22 cellular contexts compared by ENCODE assay signal in genomic region chr3:154728285-154728684, GRCh38.
DNase-seq lines count a peak whose midpoint lies in the region; ATAC-seq and TF ChIP-seq lines count a peak whose summit lies in the region.
"Had no signal": no experiment of that assay in that cellular context is flagged by ENCODE, and none has a peak within 500 bp of the region (broad histone marks: within the 10 kb centered on the region; RNA-seq: fewer than 3 reads in every experiment).

No MANE protein-coding gene starts in this region.

- no peak overlapping the region for H3K4me3 ChIP-seq in OCI-LY3 (ENCODE audit: low read length)
- no peak overlapping the region for H3K4me3 ChIP-seq in coronary artery
- H3K4me3 ChIP-seq: BLaER1 treated with 17β-estradiol and CSF1 and Interleukin-3, amounts not matched to agents 10 nM and 100 nM; GM12878; GM23338 had no signal

- H3K9me3 ChIP-seq in OCI-LY3 (ENCODE audit: insufficient read depth, low read length): peaks cover 6% of the 10 kb centered on the region; the same call in 1 of the 2 replicates
- H3K9me3 ChIP-seq: BLaER1 treated with 17β-estradiol and CSF1 and Interleukin-3, amounts not matched to agents 10 nM and 100 nM had no signal

- H3K27me3 Mint-ChIP-seq in stimulated activated naive B cell treated with anti-CD40 and anti-IgM and Interleukin-4, amounts not matched to agents 10 μg/mL and 1 μg/mL and 100 μg/mL, for 72 hours: peaks cover 0 to 5% of the 10 kb centered on the region in 2 donors
- H3K27me3 Mint-ChIP-seq: B cell; CD4-positive, CD25-positive, alpha-beta regulatory T cell; CD8-positive, alpha-beta memory T cell had no signal

- peak; percentile 63 to 68 for ATAC-seq in stimulated activated naive B cell treated with anti-CD40 and anti-IgM and Interleukin-4, amounts not matched to agents 10 μg/mL and 1 μg/mL and 100 μg/mL, for 72 hours (replicated peaks)
- no peak for ATAC-seq in HG03025 (IDR thresholded peaks at IDR 0.05; ENCODE audit: low FRiP score, unreplicated experiment)
- ATAC-seq: GM12878, GM23338 had no signal

- H2AFZ ChIP-seq in OCI-LY3 (ENCODE audit: low read depth, low read length): no peak overlapping the region
- H2AFZ ChIP-seq: GM23338 had no signal

- no peaks in the 10 kb centered on the region for H3K36me3 ChIP-seq in OCI-LY3 (replicated peaks; ENCODE audit: low read depth, low read length)
- H3K36me3 ChIP-seq: BLaER1 treated with 17β-estradiol and CSF1 and Interleukin-3, amounts not matched to agents 10 nM and 100 nM had no signal

- no peak overlapping the region for H3K4me3 Mint-ChIP-seq in stimulated activated naive B cell treated with anti-CD40 and anti-IgM and Interleukin-4, amounts not matched to agents 10 μg/mL and 1 μg/mL and 100 μg/mL, for 72 hours
- H3K4me3 Mint-ChIP-seq: B cell; CD4-positive, CD25-positive, alpha-beta regulatory T cell; CD8-positive, alpha-beta memory T cell; GM23338 had no signal

- no peak overlapping the region for H3K9ac ChIP-seq in OCI-LY3 (ENCODE audit: low read length)
- H3K9ac ChIP-seq: BLaER1 treated with 17β-estradiol and CSF1 and Interleukin-3, amounts not matched to agents 10 nM and 100 nM had no signal

- H3K36me3 Mint-ChIP-seq in stimulated activated naive B cell treated with anti-CD40 and anti-IgM and Interleukin-4, amounts not matched to agents 10 μg/mL and 1 μg/mL and 100 μg/mL, for 72 hours: no peaks in the 10 kb centered on the region
- H3K36me3 Mint-ChIP-seq: CD4-positive, CD25-positive, alpha-beta regulatory T cell; CD8-positive, alpha-beta memory T cell had no signal

- no peaks in the 10 kb centered on the region for H3K79me2 ChIP-seq in OCI-LY3 (ENCODE audit: low read length)

- peaks cover 0 to 5% of the 10 kb centered on the region in 2 donors for H3K4me1 Mint-ChIP-seq in stimulated activated naive B cell treated with anti-CD40 and anti-IgM and Interleukin-4, amounts not matched to agents 10 μg/mL and 1 μg/mL and 100 μg/mL, for 72 hours
- H3K4me1 Mint-ChIP-seq: B cell; CD4-positive, CD25-positive, alpha-beta regulatory T cell; CD8-positive, alpha-beta memory T cell; GM23338 had no signal

- DNase-seq in SIG-M5 treated with dmso at 0.1 percent for 504 hours (lab: John Stamatoyannopoulos, UW; ENCODE audit: unreplicated experiment): peak; percentile 9
- DNase-seq in SIG-M5 (lab: John Stamatoyannopoulos, UW): no peak
- DNase-seq in MV-4-11 (lab: John Stamatoyannopoulos, UW): peak; percentile 1
- no peak for DNase-seq in stimulated activated naive B cell treated with anti-CD40 and anti-IgM and Interleukin-4, amounts not matched to agents 10 μg/mL and 1 μg/mL and 100 μg/mL, for 72 hours
- no peak for DNase-seq in NCI-H146 treated with DMSO at 0.1 percent for 48 hours (lab: John Stamatoyannopoulos, UW; ENCODE audit: unreplicated experiment)
- no peak for DNase-seq in coronary artery (ENCODE audit: low spot score)
- DNase-seq: 8988T; CD4-positive, CD25-positive, alpha-beta regulatory T cell; CD8-positive, alpha-beta memory T cell; COR-L47; DMS 273 treated with DMSO at 0.1 percent for 48 hours; DMS53; DND-41; EL; HCEC 1CT; IMR-90 had no signal

- H3K9me3 Mint-ChIP-seq in stimulated activated naive B cell treated with anti-CD40 and anti-IgM and Interleukin-4, amounts not matched to agents 10 μg/mL and 1 μg/mL and 100 μg/mL, for 72 hours: peaks cover 0 to 2% of the 10 kb centered on the region in 2 donors
- H3K9me3 Mint-ChIP-seq: GM23338 had no signal

- no peak for TF ChIP-seq CTCF in OCI-LY3 (IDR thresholded peaks at IDR 0.05; ENCODE audit: low read depth, low read length)
- no peak for TF ChIP-seq CTCF in coronary artery (IDR thresholded peaks at IDR 0.05)

- H3K27me3 ChIP-seq in OCI-LY3 (ENCODE audit: low read depth, low read length): no peaks in the 10 kb centered on the region
- H3K27me3 ChIP-seq: BLaER1 treated with 17β-estradiol and CSF1 and Interleukin-3, amounts not matched to agents 10 nM and 100 nM had no signal

- H3K27ac ChIP-seq in OCI-LY3 (ENCODE audit: low read length) (peak overlapping the region; percentile 22; the same call in 1 of the 2 replicates), coronary artery (no peak overlapping the region)
- H3K27ac ChIP-seq: BLaER1 treated with 17β-estradiol and CSF1 and Interleukin-3, amounts not matched to agents 10 nM and 100 nM had no signal

- H3K27ac Mint-ChIP-seq in stimulated activated naive B cell treated with anti-CD40 and anti-IgM and Interleukin-4, amounts not matched to agents 10 μg/mL and 1 μg/mL and 100 μg/mL, for 72 hours: no peak overlapping the region
- H3K27ac Mint-ChIP-seq: B cell; CD4-positive, CD25-positive, alpha-beta regulatory T cell; CD8-positive, alpha-beta memory T cell; GM23338 had no signal

- peaks cover 15% of the 10 kb centered on the region for H3K4me1 ChIP-seq in OCI-LY3 (ENCODE audit: low read length)
- H3K4me1 ChIP-seq: BLaER1 treated with 17β-estradiol and CSF1 and Interleukin-3, amounts not matched to agents 10 nM and 100 nM had no signal

- H3K4me2 ChIP-seq in OCI-LY3 (ENCODE audit: low read length): peak overlapping the region; percentile 53
- H3K4me2 ChIP-seq: BLaER1 treated with 17β-estradiol and CSF1 and Interleukin-3, amounts not matched to agents 10 nM and 100 nM; GM23338 had no signal

- no peaks in the 10 kb centered on the region for H4K20me1 ChIP-seq in OCI-LY3 (ENCODE audit: insufficient read depth, low read length)
- H4K20me1 ChIP-seq: BLaER1 treated with 17β-estradiol and CSF1 and Interleukin-3, amounts not matched to agents 10 nM and 100 nM had no signal

Comparison
In these comparisons a context has a peak if more than half of its experiments do, and no peak if none do; other contexts are left out.
1. DNase-seq: peak in SIG-M5 treated with dmso at 0.1 percent for 504 hours (single experiment) and MV-4-11 (single experiment); none in SIG-M5 (single experiment), stimulated activated naive B cell treated with anti-CD40 and anti-IgM and Interleukin-4, amounts not matched to agents 10 μg/mL and 1 μg/mL and 100 μg/mL, for 72 hours (single experiment), NCI-H146 treated with DMSO at 0.1 percent for 48 hours (single experiment) and coronary artery (single experiment).